In genomic region chr19:48644839-48645651, GRCh38 we compare ENCODE assay signal across 1 cellular context.
TF ChIP-seq lines count a peak whose summit lies in the region.

No MANE protein-coding gene starts in this region.

TF ChIP-seq in K562, 482 proteins besides CTCF, POLR2A, EP300 and RAD21 (continued from another document and continues in another):
- TF ChIP-seq, protein P1, sequence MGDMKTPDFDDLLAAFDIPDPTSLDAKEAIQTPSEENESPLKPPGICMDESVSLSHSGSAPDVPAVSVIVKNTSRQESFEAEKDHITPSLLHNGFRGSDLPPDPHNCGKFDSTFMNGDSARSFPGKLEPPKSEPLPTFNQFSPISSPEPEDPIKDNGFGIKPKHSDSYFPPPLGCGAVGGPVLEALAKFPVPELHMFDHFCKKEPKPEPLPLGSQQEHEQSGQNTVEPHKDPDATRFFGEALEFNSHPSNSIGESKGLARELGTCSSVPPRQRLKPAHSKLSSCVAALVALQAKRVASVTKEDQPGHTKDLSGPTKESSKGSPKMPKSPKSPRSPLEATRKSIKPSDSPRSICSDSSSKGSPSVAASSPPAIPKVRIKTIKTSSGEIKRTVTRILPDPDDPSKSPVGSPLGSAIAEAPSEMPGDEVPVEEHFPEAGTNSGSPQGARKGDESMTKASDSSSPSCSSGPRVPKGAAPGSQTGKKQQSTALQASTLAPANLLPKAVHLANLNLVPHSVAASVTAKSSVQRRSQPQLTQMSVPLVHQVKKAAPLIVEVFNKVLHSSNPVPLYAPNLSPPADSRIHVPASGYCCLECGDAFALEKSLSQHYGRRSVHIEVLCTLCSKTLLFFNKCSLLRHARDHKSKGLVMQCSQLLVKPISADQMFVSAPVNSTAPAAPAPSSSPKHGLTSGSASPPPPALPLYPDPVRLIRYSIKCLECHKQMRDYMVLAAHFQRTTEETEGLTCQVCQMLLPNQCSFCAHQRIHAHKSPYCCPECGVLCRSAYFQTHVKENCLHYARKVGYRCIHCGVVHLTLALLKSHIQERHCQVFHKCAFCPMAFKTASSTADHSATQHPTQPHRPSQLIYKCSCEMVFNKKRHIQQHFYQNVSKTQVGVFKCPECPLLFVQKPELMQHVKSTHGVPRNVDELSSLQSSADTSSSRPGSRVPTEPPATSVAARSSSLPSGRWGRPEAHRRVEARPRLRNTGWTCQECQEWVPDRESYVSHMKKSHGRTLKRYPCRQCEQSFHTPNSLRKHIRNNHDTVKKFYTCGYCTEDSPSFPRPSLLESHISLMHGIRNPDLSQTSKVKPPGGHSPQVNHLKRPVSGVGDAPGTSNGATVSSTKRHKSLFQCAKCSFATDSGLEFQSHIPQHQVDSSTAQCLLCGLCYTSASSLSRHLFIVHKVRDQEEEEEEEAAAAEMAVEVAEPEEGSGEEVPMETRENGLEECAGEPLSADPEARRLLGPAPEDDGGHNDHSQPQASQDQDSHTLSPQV (IDR thresholded peaks at IDR 0.05): peak; percentile 97
- TF ChIP-seq SMARCC2 (IDR thresholded peaks at IDR 0.05; ENCODE audit: low read depth) (no peak), ZHX1 (conservative IDR thresholded peaks at IDR 0.05; ENCODE audit: low read length) (no peak), NUFIP1 (IDR thresholded peaks at IDR 0.05; ENCODE audit: partially characterized antibody) (no peak), ZNF143 (CRISPR knock-in tag; IDR thresholded peaks at IDR 0.05) (peak; percentile 100), ZNF347 (CRISPR knock-in tag; IDR thresholded peaks at IDR 0.05; ENCODE audit: low read depth) (no peak), CCAR2 (IDR thresholded peaks at IDR 0.05; ENCODE audit: low read depth, low read length) (no peak), RBM15 (IDR thresholded peaks at IDR 0.05; ENCODE audit: insufficient read depth, low read length) (no peak), NKRF (IDR thresholded peaks at IDR 0.05; ENCODE audit: borderline replicate concordance) (no peak), ATF1 (CRISPR knock-in tag; IDR thresholded peaks at IDR 0.05) (no peak), ATF1 (tag; IDR thresholded peaks at IDR 0.05) (peak; percentile 41; the same call in 1 of the 2 replicates), ZBTB7A (IDR thresholded peaks at IDR 0.05; ENCODE audit: borderline replicate concordance, control insufficient read depth, low read depth, low read length) (peak; percentile 83; the same call in 1 of the 2 replicates), EHMT2 (IDR thresholded peaks at IDR 0.05) (no peak), TCF3 (CRISPR knock-in tag; IDR thresholded peaks at IDR 0.05) (no peak), MLX (CRISPR knock-in tag; conservative IDR thresholded peaks at IDR 0.05) (no peak), HNRNPLL (IDR thresholded peaks at IDR 0.05; ENCODE audit: low read depth, low read length, poor library complexity, severe bottlenecking) (no peak), KHSRP (IDR thresholded peaks at IDR 0.05) (no peak), ZNF431 (CRISPR knock-in tag; IDR thresholded peaks at IDR 0.05) (no peak), ZNF644 (tag; IDR thresholded peaks at IDR 0.05; ENCODE audit: low read depth) (peak; percentile 96), BRF2 (IDR thresholded peaks at IDR 0.05; ENCODE audit: borderline replicate concordance, insufficient read depth, insufficient read length) (no peak), ZBTB40 (IDR thresholded peaks at IDR 0.05) (no peak; the same call in 1 of the 2 replicates), ZBTB40 (CRISPR knock-in tag; IDR thresholded peaks at IDR 0.05) (no peak), MTA3 (IDR thresholded peaks at IDR 0.05; ENCODE audit: borderline replicate concordance) (peak; percentile 10; the same call in 1 of the 2 replicates), ZNF696 (CRISPR knock-in tag; conservative IDR thresholded peaks at IDR 0.05) (no peak), ZNF75A (CRISPR knock-in tag; IDR thresholded peaks at IDR 0.05) (no peak), HNRNPH1 (optimal IDR thresholded peaks at IDR 0.05; ENCODE audit: low read depth, low read length) (no peak), TBL1XR1 (IDR thresholded peaks at IDR 0.05; ENCODE audit: low read length in 2 of 2) (0 out of 4 replicates have a peak, but pooled peaks of 1 of the 2 experiments have one; percentile 55), HIVEP1 (CRISPR knock-in tag; IDR thresholded peaks at IDR 0.05) (no peak), GATAD2B (IDR thresholded peaks at IDR 0.05; ENCODE audit: borderline replicate concordance) (no peak), IFI16 (CRISPR knock-in tag; IDR thresholded peaks at IDR 0.05) (no peak), SMAD2 (IDR thresholded peaks at IDR 0.05; ENCODE audit: low read depth, low read length) (0 out of 2 replicates have a peak, but pooled peaks have one; percentile 78), LEF1 (IDR thresholded peaks at IDR 0.05) (peak; percentile 38; the same call in 1 of the 2 replicates)
- TF ChIP-seq, protein P2, sequence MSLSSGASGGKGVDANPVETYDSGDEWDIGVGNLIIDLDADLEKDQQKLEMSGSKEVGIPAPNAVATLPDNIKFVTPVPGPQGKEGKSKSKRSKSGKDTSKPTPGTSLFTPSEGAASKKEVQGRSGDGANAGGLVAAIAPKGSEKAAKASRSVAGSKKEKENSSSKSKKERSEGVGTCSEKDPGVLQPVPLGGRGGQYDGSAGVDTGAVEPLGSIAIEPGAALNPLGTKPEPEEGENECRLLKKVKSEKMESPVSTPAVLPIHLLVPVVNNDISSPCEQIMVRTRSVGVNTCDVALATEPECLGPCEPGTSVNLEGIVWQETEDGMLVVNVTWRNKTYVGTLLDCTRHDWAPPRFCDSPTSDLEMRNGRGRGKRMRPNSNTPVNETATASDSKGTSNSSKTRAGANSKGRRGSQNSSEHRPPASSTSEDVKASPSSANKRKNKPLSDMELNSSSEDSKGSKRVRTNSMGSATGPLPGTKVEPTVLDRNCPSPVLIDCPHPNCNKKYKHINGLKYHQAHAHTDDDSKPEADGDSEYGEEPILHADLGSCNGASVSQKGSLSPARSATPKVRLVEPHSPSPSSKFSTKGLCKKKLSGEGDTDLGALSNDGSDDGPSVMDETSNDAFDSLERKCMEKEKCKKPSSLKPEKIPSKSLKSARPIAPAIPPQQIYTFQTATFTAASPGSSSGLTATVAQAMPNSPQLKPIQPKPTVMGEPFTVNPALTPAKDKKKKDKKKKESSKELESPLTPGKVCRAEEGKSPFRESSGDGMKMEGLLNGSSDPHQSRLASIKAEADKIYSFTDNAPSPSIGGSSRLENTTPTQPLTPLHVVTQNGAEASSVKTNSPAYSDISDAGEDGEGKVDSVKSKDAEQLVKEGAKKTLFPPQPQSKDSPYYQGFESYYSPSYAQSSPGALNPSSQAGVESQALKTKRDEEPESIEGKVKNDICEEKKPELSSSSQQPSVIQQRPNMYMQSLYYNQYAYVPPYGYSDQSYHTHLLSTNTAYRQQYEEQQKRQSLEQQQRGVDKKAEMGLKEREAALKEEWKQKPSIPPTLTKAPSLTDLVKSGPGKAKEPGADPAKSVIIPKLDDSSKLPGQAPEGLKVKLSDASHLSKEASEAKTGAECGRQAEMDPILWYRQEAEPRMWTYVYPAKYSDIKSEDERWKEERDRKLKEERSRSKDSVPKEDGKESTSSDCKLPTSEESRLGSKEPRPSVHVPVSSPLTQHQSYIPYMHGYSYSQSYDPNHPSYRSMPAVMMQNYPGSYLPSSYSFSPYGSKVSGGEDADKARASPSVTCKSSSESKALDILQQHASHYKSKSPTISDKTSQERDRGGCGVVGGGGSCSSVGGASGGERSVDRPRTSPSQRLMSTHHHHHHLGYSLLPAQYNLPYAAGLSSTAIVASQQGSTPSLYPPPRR (CRISPR knock-in tag; IDR thresholded peaks at IDR 0.05; ENCODE audit: borderline replicate concordance): no peak
